Comparison of ENCODE assay signal across 18 cellular contexts in the genomic region with DNA sequence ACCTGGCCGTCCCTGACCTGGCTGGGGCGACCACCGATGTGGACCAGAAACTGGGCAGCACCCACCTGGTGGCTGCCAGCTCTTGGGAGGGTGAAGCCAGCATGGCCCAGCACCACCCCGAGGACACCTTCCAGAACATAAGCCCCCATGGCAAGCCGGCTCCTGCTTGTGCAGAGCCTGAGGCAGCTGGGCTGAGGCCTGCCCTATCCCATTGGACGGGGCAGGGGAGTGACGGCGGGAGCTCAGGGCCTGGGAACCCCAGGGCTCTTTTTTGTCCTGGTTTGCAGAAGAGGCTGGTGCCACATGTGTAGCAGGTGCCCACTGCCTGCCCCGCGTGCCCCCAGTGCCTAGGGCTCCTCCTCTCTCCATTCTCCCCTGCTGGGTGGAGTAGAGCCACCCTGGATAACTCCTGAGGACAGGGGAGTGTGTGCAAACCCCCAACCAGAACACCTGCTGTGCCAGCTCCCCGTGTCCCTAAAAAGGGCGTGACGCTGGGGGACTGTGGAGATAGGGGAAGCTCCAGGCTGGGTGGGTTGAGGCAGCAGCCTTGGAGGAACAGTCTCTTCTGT. TPM values are rescaled to one million over a fixed set of nuclear protein-coding genes. Genes with fewer than 3 reads are reported as not detected.
A peak's percentile ranks its signal among the peaks of the same experiment; 100 is the strongest.
DNase-seq lines count a peak whose midpoint lies in the region; ATAC-seq, FAIRE-seq and TF ChIP-seq lines count a peak whose summit lies in the region.
"Had no signal": no experiment of that assay in that cellular context is flagged by ENCODE, and none has a peak within 500 bp of the region (broad histone marks: within the 10 kb centered on the region; RNA-seq: fewer than 3 reads in every experiment).

No MANE protein-coding gene starts in this region.

- TF ChIP-seq POLR2A in breast epithelium (IDR thresholded peaks at IDR 0.05), result no peak

- TF ChIP-seq CTCF in breast epithelium (IDR thresholded peaks at IDR 0.05) (no peak), mammary epithelial cell (conservative IDR thresholded peaks at IDR 0.05 in 1 of 2, IDR thresholded peaks at IDR 0.05 in 1 of 2; ENCODE audit: extremely low read depth in 1 of 2, insufficient read depth in 1 of 2, low read depth in 1 of 2, low read length in 2 of 2) (no peak), left ventricle myocardium inferior (IDR thresholded peaks at IDR 0.05; ENCODE audit: borderline replicate concordance) (no peak), psoas muscle (IDR thresholded peaks at IDR 0.05) (no peak), GM13976 (IDR thresholded peaks at IDR 0.05; ENCODE audit: borderline replicate concordance, control extremely low read depth, extremely low read depth, insufficient read depth, missing control alignments) (no peak)

- peaks cover 9 to 14% of the 10 kb centered on the region in 2 donors for H3K4me1 ChIP-seq in breast epithelium
- H3K4me1 ChIP-seq in mammary epithelial cell (ENCODE audit: insufficient read depth, low read length), result peaks cover 18% of the 10 kb centered on the region
- H3K4me1 ChIP-seq in left ventricle myocardium inferior, result peaks cover 65% of the 10 kb centered on the region
- peaks cover 44% of the 10 kb centered on the region for H3K4me1 ChIP-seq in psoas muscle
- no peaks in the 10 kb centered on the region for H3K4me1 ChIP-seq in aorta (ENCODE audit: control insufficient read depth in 1 of 2, insufficient read depth in 2 of 2, low read length in 2 of 2)

- dilution Hi-C loops in mammary epithelial cell (cut with HindIII; ENCODE audit: low sequenced_read_pairs), result no loop called here

- CTCF ChIA-PET in mammary epithelial cell (lab: Charles Lee; ENCODE audit: low non-redundant PET), result no interaction called here

- no peak overlapping the region for H3K4me2 ChIP-seq in mammary epithelial cell (ENCODE audit: insufficient read depth, low read depth, low read length)

- ATAC-seq in psoas muscle (peak in 1 of 4 donors; percentile 6), aorta (ENCODE audit: low FRiP score) (no peak)

- H3K9ac ChIP-seq in mammary epithelial cell (ENCODE audit: insufficient read depth, low read length), result no peak overlapping the region

- no peaks in the 10 kb centered on the region for H3K79me2 ChIP-seq in mammary epithelial cell (ENCODE audit: insufficient read depth, low read length)

- in situ Hi-C loops in mammary epithelial cell (cut with MboI; ENCODE audit: low sequenced_read_pairs in 2 of 2), result no loop called here
- in situ Hi-C loops in GM13976 (cut with MboI; ENCODE audit: low sequenced_read_pairs, unreplicated experiment), result no loop called here

- intact Hi-C loops in breast epithelium (cut with DNase I; ENCODE audit: low total_unique reads), result no loop called here
- intact Hi-C loops in mammary epithelial cell (cut with micrococcal nuclease), result no loop called here
- intact Hi-C loops in left ventricle myocardium inferior (cut with micrococcal nuclease), result no loop called here
- intact Hi-C loops in psoas muscle (cut with DNase I), result no loop called here
- intact Hi-C loops in aorta (cut with DNase I), result no loop called here

- H3K9me3 ChIP-seq in breast epithelium, result no peaks in the 10 kb centered on the region
- no peaks in the 10 kb centered on the region for H3K9me3 ChIP-seq in mammary epithelial cell (replicated peaks; ENCODE audit: insufficient read depth, low read length)
- H3K9me3 ChIP-seq in left ventricle myocardium inferior (replicated peaks), result no peaks in the 10 kb centered on the region
- H3K9me3 ChIP-seq in psoas muscle, result no peaks in the 10 kb centered on the region
- H3K9me3 ChIP-seq in aorta (ENCODE audit: control insufficient read depth, low read length), result no peaks in the 10 kb centered on the region

- no peak overlapping the region for H2AFZ ChIP-seq in mammary epithelial cell (ENCODE audit: low read depth, low read length)

- no peak for DNase-seq in breast epithelium (ENCODE audit: low spot score in 2 of 2)
- no peak for DNase-seq in mammary epithelial cell
- DNase-seq in left ventricle myocardium inferior, result no peak
- DNase-seq in psoas muscle, result no peak
- DNase-seq in aorta, result peak; percentile 40 to 77
- DNase-seq in GM19239 (ENCODE audit: insufficient read length, low spot score), result no peak
- no peak for DNase-seq in HT-29 (ENCODE audit: low spot score)
- no peak for DNase-seq in GM13976 (ENCODE audit: low spot score)
- DNase-seq: activated naive CD4-positive, alpha-beta T cell treated with anti-CD3 and anti-CD28 coated beads for 36 hours; GDM1; NCI-H187 treated with DMSO at 0.1 percent for 48 hours; stimulated activated CD4-positive, alpha-beta T cell treated with anti-CD3 and anti-CD28 coated beads, Interleukin-4, amount 100 ng/mL, for 1 hour had no signal

- no peak overlapping the region for H3K4me3 ChIP-seq in breast epithelium
- no peak overlapping the region for H3K4me3 ChIP-seq in mammary epithelial cell (replicated peaks in 1 of 3; ENCODE audit: insufficient read depth in 1 of 3, low read depth in 2 of 3, low read length in 3 of 3)
- no peak overlapping the region for H3K4me3 ChIP-seq in left ventricle myocardium inferior
- no peak overlapping the region for H3K4me3 ChIP-seq in psoas muscle
- no peak overlapping the region for H3K4me3 ChIP-seq in aorta (ENCODE audit: low read length in 2 of 2)

- 99% methylated on average over 11 of the region's 13 CpGs for WGBS in mammary epithelial cell (ENCODE audit: low coverage, missing lambda C conversion rate)
- 42 to 57% (median 53%) methylated on average over 12 to 13 of the region's 13 CpGs for WGBS in psoas muscle, 3 donors
- 51 to 60% methylated on average over 13 of the region's 13 CpGs for WGBS in aorta, 2 donors

- peak overlapping the region; percentile 90 to 92 for H3K27ac ChIP-seq in breast epithelium
- H3K27ac ChIP-seq in mammary epithelial cell (ENCODE audit: insufficient read depth, low read depth, low read length), result no peak overlapping the region
- peak overlapping the region; percentile 90 for H3K27ac ChIP-seq in left ventricle myocardium inferior (replicated peaks)
- peak overlapping the region; percentile 89 for H3K27ac ChIP-seq in psoas muscle
- peak overlapping the region in 1 of 2 donors; percentile 13 for H3K27ac ChIP-seq in aorta (ENCODE audit: low read depth in 1 of 2, low read length in 2 of 2)

- BruUV-seq in mammary epithelial cell (replicated peaks; lab: Mats Ljungman, UMichigan), result no TSS peak

- H3K36me3 ChIP-seq in breast epithelium (no peaks in the 10 kb centered on the region), mammary epithelial cell (ENCODE audit: insufficient read depth, low read length) (no peaks in the 10 kb centered on the region), left ventricle myocardium inferior (peaks cover 38% of the 10 kb centered on the region), psoas muscle (ENCODE audit: insufficient read depth in 1 of 2, low read depth in 1 of 2) (peaks cover 0 to 48% of the 10 kb centered on the region in 2 donors), aorta (ENCODE audit: control insufficient read depth in 1 of 2, insufficient read depth in 2 of 2, low read length in 1 of 2) (peaks cover 0 to 3% of the 10 kb centered on the region in 2 donors)

- H4K20me1 ChIP-seq in mammary epithelial cell (ENCODE audit: insufficient read depth, low read length), result no peaks in the 10 kb centered on the region

- FAIRE-seq in GM19239 (lab: Jason Lieb, UNC), result no peak

- H3K27me3 ChIP-seq in breast epithelium (no peaks in the 10 kb centered on the region), mammary epithelial cell (ENCODE audit: insufficient read depth, low read length) (no peaks in the 10 kb centered on the region), left ventricle myocardium inferior (ENCODE audit: low read depth) (no peaks in the 10 kb centered on the region), psoas muscle (ENCODE audit: insufficient read depth in 3 of 3, low read length in 2 of 3) (no peaks in the 10 kb centered on the region), aorta (ENCODE audit: control insufficient read depth in 1 of 2, insufficient read depth in 2 of 2, low read length in 1 of 2) (no peaks in the 10 kb centered on the region)

RNA-seq across cellular contexts. Expression of a gene that starts 12.0 kb away (rescaled TPM):
- total RNA-seq in breast epithelium, result 1 to 10 TPM in 2 of 3 donors, under 1 TPM in 1; 0.80 to 2.9 (median 1.6) TPM
- 1 to 10 TPM; 1.2 to 1.4 TPM for total RNA-seq in mammary epithelial cell
- polyA plus RNA-seq in mammary epithelial cell, result 0.33 TPM
- polyA minus RNA-seq in mammary epithelial cell, result not detected
- 15.3 TPM for total RNA-seq in left ventricle myocardium inferior
- total RNA-seq in psoas muscle, result 10 to 100 TPM in 3 of 4 donors, 1 to 10 TPM in 1; 9.9 to 15.2 (median 14.0) TPM
- polyA plus RNA-seq in psoas muscle, result 1 to 10 TPM; 1.0 to 4.4 (median 3.5) TPM
- 10 to 100 TPM in 1 of 2 donors, 1 to 10 TPM in 1; 9.4 to 39.3 TPM for total RNA-seq in aorta
- polyA plus RNA-seq in aorta, result 1 to 10 TPM; 2.3 to 6.5 TPM
- 21.4 and 23.2 TPM in 2 replicates for total RNA-seq in HT-29 (2014; rRNA removed; shearing (Covaris generic))

RNA-seq across cellular contexts. Expression of a gene that starts 25.0 kb away (rescaled TPM):
- not detected for total RNA-seq in breast epithelium
- total RNA-seq in mammary epithelial cell, result not detected
- polyA plus RNA-seq in mammary epithelial cell, result not detected
- polyA minus RNA-seq in mammary epithelial cell, result not detected
- not detected for total RNA-seq in left ventricle myocardium inferior
- total RNA-seq in psoas muscle, result not detected
- not detected for polyA plus RNA-seq in psoas muscle
- total RNA-seq in aorta, result not detected
- polyA plus RNA-seq in aorta, result not detected
- not detected in 2 replicates for total RNA-seq in HT-29 (2014; rRNA removed; shearing (Covaris generic))
- total RNA-seq: A172; activated CD8-positive, alpha-beta memory T cell treated with anti-CD3 and anti-CD28 coated beads for 36 hours; activated naive CD4-positive, alpha-beta T cell treated with anti-CD3 and anti-CD28 coated beads for 36 hours; CD8-positive, alpha-beta memory T cell; epithelial cell of proximal tubule; mesenteric fat pad; SK-MEL-5 had no signal
- polyA plus RNA-seq: CD8-positive, alpha-beta memory T cell had no signal

RNA-seq across cellular contexts. Expression of a gene that starts 38.0 kb away (rescaled TPM):
- total RNA-seq in breast epithelium, result not detected
- not detected for total RNA-seq in mammary epithelial cell
- polyA plus RNA-seq in mammary epithelial cell, result not detected
- not detected for polyA minus RNA-seq in mammary epithelial cell
- not detected for total RNA-seq in left ventricle myocardium inferior
- total RNA-seq in psoas muscle, result not detected
- not detected for polyA plus RNA-seq in psoas muscle
- total RNA-seq in aorta, result not detected
- not detected for polyA plus RNA-seq in aorta
- total RNA-seq in HT-29 (2014; rRNA removed; shearing (Covaris generic)), result not detected in 2 replicates
- total RNA-seq: A172; activated CD8-positive, alpha-beta memory T cell treated with anti-CD3 and anti-CD28 coated beads for 36 hours; activated naive CD4-positive, alpha-beta T cell treated with anti-CD3 and anti-CD28 coated beads for 36 hours; CD8-positive, alpha-beta memory T cell; epithelial cell of proximal tubule; mesenteric fat pad had no signal

RNA-seq across cellular contexts. Expression of a gene that starts 48.2 kb away (rescaled TPM):
- total RNA-seq in breast epithelium (not detected), mammary epithelial cell (not detected), left ventricle myocardium inferior (not detected), psoas muscle (not detected), aorta (not detected)
- polyA plus RNA-seq in mammary epithelial cell (not detected), psoas muscle (not detected), aorta (not detected)
- not detected for polyA minus RNA-seq in mammary epithelial cell
- total RNA-seq in HT-29 (2014; rRNA removed; shearing (Covaris generic)), result not detected in 2 replicates
- total RNA-seq: A172; activated CD8-positive, alpha-beta memory T cell treated with anti-CD3 and anti-CD28 coated beads for 36 hours; activated naive CD4-positive, alpha-beta T cell treated with anti-CD3 and anti-CD28 coated beads for 36 hours; CD8-positive, alpha-beta memory T cell; epithelial cell of proximal tubule; mesenteric fat pad; SK-MEL-5 had no signal
- polyA plus RNA-seq: CD8-positive, alpha-beta memory T cell had no signal

Comparison
In these comparisons a context has a peak if more than half of its experiments do, and no peak if none do; other contexts are left out.
1. DNase-seq: peak in aorta (2 of 2); none in breast epithelium (0 of 2), mammary epithelial cell (single experiment), left ventricle myocardium inferior (single experiment), psoas muscle (0 of 2), GM19239 (single experiment), HT-29 (single experiment) and GM13976 (single experiment).